ENCODE assay signal across 17 cellular contexts in genomic region chr1:16025-16424, GRCh38. TPM values are rescaled to one million over a fixed set of nuclear protein-coding genes. Genes with fewer than 3 reads are reported as not detected.
DNase-seq lines count a peak whose midpoint lies in the region; ATAC-seq and TF ChIP-seq lines count a peak whose summit lies in the region.
"Not testable (repeated sequence)": the region's sequence is repeated elsewhere in the genome, so short reads cannot be mapped to it uniquely, and the experiment has no call there.
"Had no signal": no experiment of that assay in that cellular context is flagged by ENCODE, and none has a peak within 500 bp of the region (broad histone marks: within the 10 kb centered on the region; RNA-seq: fewer than 3 reads in every experiment).

No MANE protein-coding gene starts in this region.

- H3K27me3 ChIP-seq in Caco-2 (replicated peaks; ENCODE audit: control insufficient read depth, insufficient read depth, low read length); body of pancreas; spleen (replicated peaks in 1 of 7); aorta (ENCODE audit: control insufficient read depth in 1 of 2, insufficient read depth in 2 of 2, low read length in 1 of 2): not testable (repeated sequence)

- ATAC-seq in activated CD4-positive, alpha-beta T cell treated with anti-CD3 and anti-CD28 coated beads for 36 hours; activated T-cell treated with anti-CD3 and anti-CD28 coated beads, Interleukin-2, amount 50 U/mL, for 4 hours; body of pancreas; left ventricle myocardium superior; mucosa of descending colon; aorta (ENCODE audit: low FRiP score): not testable (repeated sequence)

- not testable (repeated sequence) for TF ChIP-seq CTCF in Caco-2 (IDR thresholded peaks at IDR 0.05; ENCODE audit: insufficient read depth in 1 of 2, low read depth in 1 of 2, low read length in 1 of 2, severe bottlenecking in 1 of 2, unreplicated experiment in 1 of 2); body of pancreas (IDR thresholded peaks at IDR 0.05); mucosa of descending colon (IDR thresholded peaks at IDR 0.05); spleen (IDR thresholded peaks at IDR 0.05 in 8 of 11, conservative IDR thresholded peaks at IDR 0.05 in 3 of 11)

- not testable (repeated sequence) for H3K9me3 ChIP-seq in Caco-2; body of pancreas; mucosa of descending colon; spleen; aorta (ENCODE audit: control insufficient read depth, low read length)

- POLR2A ChIA-PET in Caco-2 (lab: Charles Lee); activated CD4-positive, alpha-beta T cell treated with anti-CD3 and anti-CD28 coated beads for 36 hours (lab: Charles Lee): not testable (repeated sequence)

- not testable (repeated sequence) for H3K27me3 Mint-ChIP-seq in Caco-2 (ENCODE audit: insufficient read depth, unreplicated experiment); activated CD4-positive, alpha-beta T cell treated with anti-CD3 and anti-CD28 coated beads for 36 hours; activated T-cell treated with anti-CD3 and anti-CD28 coated beads, Interleukin-2, amount 50 U/mL, for 4 hours (ENCODE audit: low read depth)

- H3K27ac Mint-ChIP-seq in Caco-2 (ENCODE audit: unreplicated experiment); activated CD4-positive, alpha-beta T cell treated with anti-CD3 and anti-CD28 coated beads for 36 hours: not testable (repeated sequence)

- not testable (repeated sequence) for H3K36me3 Mint-ChIP-seq in Caco-2 (ENCODE audit: insufficient read depth, unreplicated experiment); activated CD4-positive, alpha-beta T cell treated with anti-CD3 and anti-CD28 coated beads for 36 hours (ENCODE audit: low read depth); activated T-cell treated with anti-CD3 and anti-CD28 coated beads, Interleukin-2, amount 50 U/mL, for 4 hours (ENCODE audit: insufficient read depth)

- not testable (repeated sequence) for H3K36me3 ChIP-seq in Caco-2 (ENCODE audit: control insufficient read depth, insufficient read depth, low read length); body of pancreas (replicated peaks in 1 of 2; ENCODE audit: insufficient read depth in 1 of 2, low read depth in 2 of 2); mucosa of descending colon (ENCODE audit: low read depth); aorta (ENCODE audit: control insufficient read depth in 1 of 2, insufficient read depth in 2 of 2, low read length in 1 of 2)
- peaks cover 0 to 14% (median 4%) of the 10 kb centered on the region in 6 donors for H3K36me3 ChIP-seq in spleen

- H3K4me1 Mint-ChIP-seq in Caco-2 (ENCODE audit: low read depth, unreplicated experiment); activated CD4-positive, alpha-beta T cell treated with anti-CD3 and anti-CD28 coated beads for 36 hours; activated T-cell treated with anti-CD3 and anti-CD28 coated beads, Interleukin-2, amount 50 U/mL, for 4 hours (ENCODE audit: low read depth): not testable (repeated sequence)

- CTCF ChIA-PET in Caco-2 (lab: Charles Lee); activated CD4-positive, alpha-beta T cell treated with anti-CD3 and anti-CD28 coated beads for 36 hours (lab: Charles Lee): not testable (repeated sequence)

- not testable (repeated sequence) for H3K27ac ChIP-seq in body of pancreas; spleen; aorta (ENCODE audit: low read depth in 1 of 2, low read length in 2 of 2)

- intact Hi-C loops in Caco-2 (cut with micrococcal nuclease; ENCODE audit: unreplicated experiment); activated CD4-positive, alpha-beta T cell treated with anti-CD3 and anti-CD28 coated beads for 36 hours (cut with DNase I, micrococcal nuclease); body of pancreas (cut with DNase I); left ventricle myocardium superior (cut with micrococcal nuclease); mucosa of descending colon (cut with DNase I, micrococcal nuclease); spleen (cut with DNase I; ENCODE audit: low total_unique reads); aorta (cut with DNase I): not testable (repeated sequence)

- H3K4me3 ChIP-seq in Caco-2 (ENCODE audit: low read depth, low read length); body of pancreas; mucosa of descending colon; spleen; aorta (ENCODE audit: low read length in 2 of 2): not testable (repeated sequence)

- 88% methylated on average over 4 of the region's 6 CpGs; no CpG with 5 or more reads in 1 of the 2 donors for WGBS in body of pancreas, 2 donors
- WGBS in spleen, 5 donors: 40 to 93% (median 87%) methylated on average over 1 to 6 of the region's 6 CpGs
- 93 to 94% methylated on average over 5 to 6 of the region's 6 CpGs for WGBS in aorta, 2 donors

- not testable (repeated sequence) for H3K9me3 Mint-ChIP-seq in Caco-2 (ENCODE audit: unreplicated experiment); activated CD4-positive, alpha-beta T cell treated with anti-CD3 and anti-CD28 coated beads for 36 hours (ENCODE audit: low read depth); activated T-cell treated with anti-CD3 and anti-CD28 coated beads, Interleukin-2, amount 50 U/mL, for 4 hours

- BruUV-seq in Caco-2 (replicated peaks; lab: Mats Ljungman, UMichigan): not testable (repeated sequence)

- not testable (repeated sequence) for H3K4me1 ChIP-seq in Caco-2; body of pancreas; mucosa of descending colon (ENCODE audit: low read depth); spleen; aorta (ENCODE audit: control insufficient read depth in 1 of 2, insufficient read depth in 2 of 2, low read length in 2 of 2)

- H3K4me3 Mint-ChIP-seq in Caco-2 (ENCODE audit: unreplicated experiment); activated CD4-positive, alpha-beta T cell treated with anti-CD3 and anti-CD28 coated beads for 36 hours; activated T-cell treated with anti-CD3 and anti-CD28 coated beads, Interleukin-2, amount 50 U/mL, for 4 hours: not testable (repeated sequence)

- not testable (repeated sequence) for TF ChIP-seq POLR2A in body of pancreas (IDR thresholded peaks at IDR 0.05); spleen (IDR thresholded peaks at IDR 0.05)

- peak; percentile 41 to 46 for DNase-seq in Caco-2
- DNase-seq in activated CD4-positive, alpha-beta T cell treated with anti-CD3 and anti-CD28 coated beads for 36 hours: peak; percentile 8
- DNase-seq in activated T-cell treated with anti-CD3 and anti-CD28 coated beads, Interleukin-2, amount 50 U/mL, for 4 hours: peak; percentile 3
- peak; percentile 2 to 11 (median 5) for DNase-seq in body of pancreas
- peak; percentile 22 for DNase-seq in left ventricle myocardium superior
- DNase-seq in mucosa of descending colon: peak; percentile 1 to 39 (median 3)
- DNase-seq in spleen: peak; percentile 69
- peak; percentile 38 to 61 for DNase-seq in aorta

RNA-seq across cellular contexts. Expression of gene OR4F5, which starts 49.2 kb away (rescaled TPM):
- not detected in 2 replicates for total RNA-seq in Caco-2 (2022)
- total RNA-seq in activated CD4-positive, alpha-beta T cell treated with anti-CD3 and anti-CD28 coated beads for 36 hours: not detected
- total RNA-seq in activated T-cell treated with anti-CD3 and anti-CD28 coated beads, Interleukin-2, amount 50 U/mL, for 4 hours: not detected
- total RNA-seq in body of pancreas: not detected
- total RNA-seq in left ventricle myocardium superior: not detected
- not detected for total RNA-seq in mucosa of descending colon
- total RNA-seq in spleen: not detected
- not detected for polyA plus RNA-seq in spleen
- not detected for total RNA-seq in aorta
- not detected for polyA plus RNA-seq in aorta
- total RNA-seq: activated T-helper 1 cell treated with anti-CD3 and anti-CD28 coated beads, Interleukin-12 subunit alpha, Interleukin-12 subunit beta, Interleukin-2, Interleukin-4 antibody, amounts not matched to agents 30 ng/mL and 10 ng/mL and 1 ng/mL, durations not matched to agents 14 hours and 24 hours and 36 hours; ascending aorta; glomerular endothelial cell; HT1080; liver; M059J; natural killer cell; omental fat pad; transverse colon had no signal
- polyA plus RNA-seq: liver had no signal

Comparison
In these comparisons a context has a peak if more than half of its experiments do, and no peak if none do; other contexts are left out.
1. DNase-seq: peak in every context shown above with its lines; median percentile 69 in spleen; 50 in aorta; 44 in Caco-2; 22 in left ventricle myocardium superior; 8 in activated CD4-positive, alpha-beta T cell treated with anti-CD3 and anti-CD28 coated beads for 36 hours; 5 in body of pancreas; 3 in activated T-cell treated with anti-CD3 and anti-CD28 coated beads, Interleukin-2, amount 50 U/mL, for 4 hours; 3 in mucosa of descending colon.